ENCODE assay signal across 2 cellular contexts in the genomic region with DNA sequence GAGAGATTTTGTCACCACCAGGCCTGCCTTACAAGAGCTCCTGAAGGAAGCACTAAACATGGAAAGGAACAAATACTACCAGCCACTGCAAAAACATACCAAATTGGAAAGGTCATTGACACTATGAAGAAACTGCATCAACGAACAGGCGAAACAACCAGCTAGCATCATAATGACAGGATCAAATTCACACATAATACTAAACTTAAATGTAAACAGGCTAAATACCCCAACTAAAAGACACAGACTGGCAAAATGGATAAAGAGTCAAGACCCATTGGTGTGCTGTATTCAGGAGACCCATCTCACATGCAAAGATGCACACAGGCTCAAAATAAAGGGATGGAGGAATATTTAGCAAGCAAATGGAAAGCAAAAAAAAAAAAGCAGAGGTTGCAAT. TPM values are rescaled to one million over a fixed set of nuclear protein-coding genes. Genes with fewer than 3 reads are reported as not detected.
DNase-seq lines count a peak whose midpoint lies in the region; ATAC-seq, FAIRE-seq and TF ChIP-seq lines count a peak whose summit lies in the region.
"Not testable (repeated sequence)": the region's sequence is repeated elsewhere in the genome, so short reads cannot be mapped to it uniquely, and the experiment has no call there.

No MANE protein-coding gene starts in this region.

- not testable (repeated sequence) for H3K27ac ChIP-seq in HEK293 (ENCODE audit: extremely low read depth, low read depth, low read length); K562 (ENCODE audit: extremely low read depth, low read depth, low read length)

- H4K20me1 ChIP-seq in K562 (replicated peaks; ENCODE audit: control insufficient read depth, insufficient read depth, low read length) = not testable (repeated sequence)

- not testable (repeated sequence) for ATAC-seq in K562

- H3K9me1 ChIP-seq in K562 (ENCODE audit: control insufficient read depth, insufficient read depth, low read length) = not testable (repeated sequence)

- TF ChIP-seq EP300 in K562 (IDR thresholded peaks at IDR 0.05; ENCODE audit: low read length) = not testable (repeated sequence)

- whole genome bisulfite sequencing in K562 (ENCODE audit: insufficient coverage, low coverage, missing lambda C conversion rate) = 10% methylated on average over 2 of the region's 2 CpGs

- not testable (repeated sequence) for H3K79me2 ChIP-seq in K562 (ENCODE audit: control insufficient read depth, insufficient read depth, low read length)

- POLR2A ChIA-PET in HEK293 (lab: Yijun Ruan, JAX); K562 (lab: Yijun Ruan, JAX): not testable (repeated sequence)

- H3K4me2 ChIP-seq in K562 (ENCODE audit: insufficient read depth, low read length) = not testable (repeated sequence)

- not testable (repeated sequence) for H3K27me3 ChIP-seq in K562 (ENCODE audit: control insufficient read depth in 2 of 2, insufficient read depth in 2 of 2, low read length in 2 of 2)

- TF ChIP-seq POLR2A in K562 (conservative IDR thresholded peaks at IDR 0.05) = not testable (repeated sequence)

- BruUV-seq in K562 (replicated peaks; lab: Mats Ljungman, UMichigan) = not testable (repeated sequence)

- not testable (repeated sequence) for H3K9me3 ChIP-seq in HEK293 (ENCODE audit: control insufficient read depth, insufficient read depth, low read depth, low read length); K562 (replicated peaks; ENCODE audit: control insufficient read depth, insufficient read depth, low read depth, low read length)

- TF ChIP-seq RAD21 in K562 (CRISPR knock-in tag; conservative IDR thresholded peaks at IDR 0.05 in 1 of 2, IDR thresholded peaks at IDR 0.05 in 1 of 2) = not testable (repeated sequence)

- H3K9ac ChIP-seq in K562 (ENCODE audit: insufficient read depth in 1 of 2, low read depth in 2 of 2, low read length in 2 of 2) = not testable (repeated sequence)

- DNase-seq in K562 (ENCODE audit: extremely low read depth in 1 of 4, low spot score in 3 of 4) = not testable (repeated sequence)

- CTCF ChIA-PET in HEK293 (lab: Yijun Ruan, JAX) = interaction anchor here (0.6 kb wide), 1 partner anchor 23 kb away, joined by 4 read pairs; no protein-coding TSS in a partner anchor
- CTCF ChIA-PET in K562 (lab: Yijun Ruan, JAX; ENCODE audit: low intra/inter-chr PET ratio) = not testable (repeated sequence)

- not testable (repeated sequence) for H3K4me1 ChIP-seq in HEK293 (ENCODE audit: control insufficient read depth, insufficient read depth, low read length); K562 (replicated peaks in 1 of 2; ENCODE audit: control insufficient read depth in 2 of 2, insufficient read depth in 2 of 2, low read length in 2 of 2)

- not testable (repeated sequence) for FAIRE-seq in K562 (lab: Jason Lieb, UNC)

- H3K36me3 ChIP-seq in HEK293 (ENCODE audit: control insufficient read depth in 2 of 2, insufficient read depth in 1 of 2, low read length in 2 of 2); K562 (ENCODE audit: control insufficient read depth, insufficient read depth, low read length): not testable (repeated sequence)

- intact Hi-C loops in K562 (cut with micrococcal nuclease) = not testable (repeated sequence)

- in situ Hi-C loops in K562 (cut with MboI) = not testable (repeated sequence)

- H3K4me3 ChIP-seq in HEK293 (ENCODE audit: low read depth, low read length); K562: not testable (repeated sequence)

- TF ChIP-seq CTCF in HEK293 (tag by site-specific recombination; IDR thresholded peaks at IDR 0.05); K562 (IDR thresholded peaks at IDR 0.05 in 2 of 3, conservative IDR thresholded peaks at IDR 0.05 in 1 of 3; ENCODE audit: insufficient read depth in 2 of 3, low read depth in 1 of 3, low read length in 3 of 3): not testable (repeated sequence)

- H2AFZ ChIP-seq in K562 (ENCODE audit: low read depth, low read length) = not testable (repeated sequence)

TF ChIP-seq in HEK293, 187 proteins besides CTCF, POLR2A, EP300 and RAD21:
- TF ChIP-seq ZNF529 (tag by site-specific recombination; IDR thresholded peaks at IDR 0.05; ENCODE audit: insufficient replicate concordance) = peak; percentile 57
TF ChIP-seq in HEK293: peak in this region for 1; not testable (repeated sequence) for 186.

TF ChIP-seq in K562, 482 proteins besides CTCF, POLR2A, EP300 and RAD21:
- peak; percentile 73 for TF ChIP-seq ZNF507 (tag; conservative IDR thresholded peaks at IDR 0.05)

RNA-seq across cellular contexts. Expression of gene BAZ2B, which starts 9.3 kb away (rescaled TPM):
- total RNA-seq in K562 (2011; cell fraction: chromatin; rRNA removed; ENCODE audit: low replicate concordance) = 47.7 and 122 TPM in 2 replicates
- 18.2 and 25.5 TPM in 2 replicates for total RNA-seq in K562 (2011; cell fraction: nucleolus; rRNA removed)
- 38.1 and 47.5 TPM in 2 replicates for total RNA-seq in K562 (2011; cell fraction: nucleoplasm; rRNA removed)
- total RNA-seq in K562 (2014; rRNA removed) = 15.1 and 16.2 TPM in 2 replicates
- 30.7 and 33.1 TPM in 2 replicates for total RNA-seq in K562 (2014; rRNA removed; fragmentation: Illumina TruSeq; extraction: Trizol)
- 38.6 and 39.4 TPM in 2 replicates for total RNA-seq in K562 (2015; rRNA removed; fragmentation: Illumina TruSeq; extraction: Trizol)
- 18.7 and 19.7 TPM in 2 replicates for total RNA-seq in K562 (2021)
- polyA plus RNA-seq in K562 (2011; rRNA removed) = 19.8 and 20.9 TPM in 2 replicates
- 7.0 and 11.9 TPM in 2 replicates for polyA plus RNA-seq in K562 (2011; cell fraction: cytosol; rRNA removed)
- polyA plus RNA-seq in K562 (2011; cell fraction: nucleus; rRNA removed) = 39.3 and 42.1 TPM in 2 replicates
- polyA plus RNA-seq in K562 (2012) = 11.6 and 14.6 TPM in 2 replicates
- polyA plus RNA-seq in K562 (2014; fragmentation: Illumina TruSeq; extraction: Trizol) = 16.9 and 20.0 TPM in 2 replicates
- 1 to 10 TPM; 7.5 to 8.1 TPM for polyA plus RNA-seq in K562 (2014; fragmentation: Nextera tagmentation; extraction: Ambion mirVana)
- polyA plus RNA-seq in K562 (2014; rRNA removed) = 14.2 and 21.4 TPM in 2 replicates
- 56.8 and 85.7 TPM in 2 replicates for polyA minus RNA-seq in K562 (2011; rRNA and poly(A)+ RNA removed)
- 13.4 and 18.4 TPM in 2 replicates for polyA minus RNA-seq in K562 (2011; cell fraction: cytosol; rRNA and poly(A)+ RNA removed)
- 45.0 and 103 TPM in 2 replicates for polyA minus RNA-seq in K562 (2011; cell fraction: nucleus; rRNA and poly(A)+ RNA removed)
